In genomic region chr16:14315683-14316320, GRCh38 we compare ENCODE assay signal across 1 cellular context.
TF ChIP-seq lines count a peak whose summit lies in the region.

No MANE protein-coding gene starts in this region.

TF ChIP-seq in HepG2, 621 proteins besides CTCF, POLR2A, EP300 and RAD21 (continued from another document and continues in another):
- TF ChIP-seq ZHX1 (CRISPR knock-in tag; IDR thresholded peaks at IDR 0.05; ENCODE audit: low read depth) (no peak), BCL6 (CRISPR knock-in tag; IDR thresholded peaks at IDR 0.05) (peak; percentile 10; the same call in 1 of the 2 replicates), AKAP8 (CRISPR knock-in tag; IDR thresholded peaks at IDR 0.05) (no peak), THAP9 (CRISPR knock-in tag; IDR thresholded peaks at IDR 0.05; ENCODE audit: borderline replicate concordance) (no peak), DMTF1 (CRISPR knock-in tag; IDR thresholded peaks at IDR 0.05) (no peak), ARID3A (IDR thresholded peaks at IDR 0.05; ENCODE audit: low read depth, low read length) (peak; percentile 64; the same call in 1 of the 2 replicates), ZNF256 (CRISPR knock-in tag; conservative IDR thresholded peaks at IDR 0.05) (no peak), LBX2 (CRISPR knock-in tag; IDR thresholded peaks at IDR 0.05; ENCODE audit: borderline replicate concordance) (no peak), CREB3 (CRISPR knock-in tag; IDR thresholded peaks at IDR 0.05) (no peak), ZNF275 (CRISPR knock-in tag; IDR thresholded peaks at IDR 0.05; ENCODE audit: borderline replicate concordance) (no peak), CHD2 (IDR thresholded peaks at IDR 0.05; ENCODE audit: low read depth, low read length) (no peak), YY1 (IDR thresholded peaks at IDR 0.05; ENCODE audit: insufficient read depth, insufficient replicate concordance, low read depth, low read length) (no peak), NFE2L1 (CRISPR knock-in tag; IDR thresholded peaks at IDR 0.05; ENCODE audit: borderline replicate concordance) (no peak), TEAD2 (CRISPR knock-in tag; IDR thresholded peaks at IDR 0.05) (no peak), ZNF343 (CRISPR knock-in tag; IDR thresholded peaks at IDR 0.05) (no peak), ATF1 (CRISPR knock-in tag; IDR thresholded peaks at IDR 0.05) (no peak), NBN (conservative IDR thresholded peaks at IDR 0.05) (no peak), ZSCAN5A (CRISPR knock-in tag; IDR thresholded peaks at IDR 0.05; ENCODE audit: borderline replicate concordance) (no peak), ARID4A (CRISPR knock-in tag; IDR thresholded peaks at IDR 0.05; ENCODE audit: borderline replicate concordance) (no peak), TBP (CRISPR knock-in tag; IDR thresholded peaks at IDR 0.05) (no peak), NONO (IDR thresholded peaks at IDR 0.05) (no peak), NONO (CRISPR knock-in tag; conservative IDR thresholded peaks at IDR 0.05) (peak; percentile 12; the same call in 1 of the 2 replicates), RBM22 (optimal IDR thresholded peaks at IDR 0.05; ENCODE audit: low read length) (no peak), ZBTB39 (CRISPR knock-in tag; IDR thresholded peaks at IDR 0.05) (no peak), ADNP (CRISPR knock-in tag; IDR thresholded peaks at IDR 0.05) (no peak), ZNF724P (CRISPR knock-in tag; IDR thresholded peaks at IDR 0.05; ENCODE audit: borderline replicate concordance) (no peak), ZFP41 (CRISPR knock-in tag; IDR thresholded peaks at IDR 0.05; ENCODE audit: borderline replicate concordance) (no peak), REST (IDR thresholded peaks at IDR 0.05; ENCODE audit: borderline replicate concordance in 1 of 2, low read depth in 1 of 2, low read length in 2 of 2) (no peak), HES4 (CRISPR knock-in tag; IDR thresholded peaks at IDR 0.05; ENCODE audit: borderline replicate concordance) (no peak), HNF4A (CRISPR knock-in tag; IDR thresholded peaks at IDR 0.05) (peak; percentile 56)
